Comparison of ENCODE assay signal across 25 cellular contexts in the genomic region with DNA sequence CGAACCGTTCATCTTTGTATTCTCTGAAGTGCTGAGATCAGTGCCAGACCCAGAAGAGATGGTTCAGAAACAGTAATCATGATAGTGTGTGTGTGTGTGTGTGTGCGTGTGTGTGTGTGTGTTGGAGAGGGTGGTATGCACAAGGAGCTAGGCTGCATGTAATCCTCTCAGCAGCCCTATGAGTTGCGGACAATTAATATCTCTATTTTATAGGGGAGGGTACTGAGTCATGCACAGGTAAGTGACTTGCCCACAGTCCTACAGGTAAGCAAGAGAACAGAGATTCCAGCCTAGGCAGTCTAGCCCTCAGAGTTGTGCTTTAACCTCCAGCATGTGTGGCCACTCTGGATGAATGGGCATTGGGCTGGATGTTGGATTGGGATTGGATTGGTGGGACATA. TPM values are rescaled to one million over a fixed set of nuclear protein-coding genes. Genes with fewer than 3 reads are reported as not detected.
"Had no signal": no experiment of that assay in that cellular context is flagged by ENCODE, and none has a peak within 500 bp of the region (broad histone marks: within the 10 kb centered on the region; RNA-seq: fewer than 3 reads in every experiment).

No MANE protein-coding gene starts in this region.

- H3K4me3 Mint-ChIP-seq: activated CD4-positive, alpha-beta memory T cell treated with anti-CD3 and anti-CD28 coated beads, Interleukin-2, amount 10 ng/mL, durations not matched to agents 7 days and 5 days; activated CD8-positive, alpha-beta memory T cell treated with anti-CD3 and anti-CD28 coated beads, Interleukin-2, amount 10 ng/mL, durations not matched to agents 7 days and 5 days; activated naive CD8-positive, alpha-beta T cell treated with anti-CD3 and anti-CD28 coated beads for 36 hours; activated T-helper 17 cell treated with anti-CD3 and anti-CD28 coated beads, Interleukin-2, amount 50 U/mL, for 72 hours; central memory CD8-positive, alpha-beta T cell had no signal

- H3K4me3 ChIP-seq: cardiac muscle cell had no signal

- H3K27ac ChIP-seq: brain microvascular endothelial cell, cardiac muscle cell, WERI-Rb-1 had no signal

- DNase-seq: activated CD4-positive, alpha-beta memory T cell treated with anti-CD3 and anti-CD28 coated beads, Interleukin-2, amount 10 ng/mL, durations not matched to agents 7 days and 5 days; activated CD4-positive, alpha-beta T cell treated with anti-CD3 and anti-CD28 coated beads for 1 hour; activated CD4-positive, alpha-beta T cell treated with anti-CD3 and anti-CD28 coated beads for 48 hours; activated CD4-positive, CD25-positive, alpha-beta regulatory T cell; activated CD8-positive, alpha-beta memory T cell treated with anti-CD3 and anti-CD28 coated beads for 24 hours; activated CD8-positive, alpha-beta memory T cell treated with anti-CD3 and anti-CD28 coated beads, Interleukin-2, amount 10 ng/mL, durations not matched to agents 7 days and 5 days; activated CD8-positive, alpha-beta memory T cell treated with anti-CD3 and anti-CD28 coated beads, Interleukin-2, amount 50 U/mL, for 48 hours; activated effector memory CD4-positive, alpha-beta T cell treated with anti-CD3 and anti-CD28 coated beads, Interleukin-2, amount 50 U/mL, for 16 hours; activated naive CD4-positive, alpha-beta T cell; activated naive CD4-positive, alpha-beta T cell treated with anti-CD3 and anti-CD28 coated beads, Interleukin-2, amount 50 U/mL, for 16 hours; activated naive CD8-positive, alpha-beta T cell treated with anti-CD3 and anti-CD28 coated beads for 36 hours; activated T-cell treated with anti-CD3 and anti-CD28 coated beads, Interleukin-2, amount 50 U/mL, for 48 hours; aorta; brain microvascular endothelial cell; Kasumi-1; KG1; NCI-H2171; Right ventricle myocardium superior; T-helper 1 cell; T-helper 2 cell; T-helper 9 cell; WERI-Rb-1 had no signal

- H3K4me1 Mint-ChIP-seq: activated T-helper 17 cell treated with anti-CD3 and anti-CD28 coated beads, Interleukin-2, amount 50 U/mL, for 72 hours had no signal

- ATAC-seq: activated CD8-positive, alpha-beta memory T cell treated with anti-CD3 and anti-CD28 coated beads, Interleukin-2, amount 10 ng/mL, durations not matched to agents 7 days and 5 days; activated T-helper 17 cell treated with anti-CD3 and anti-CD28 coated beads, Interleukin-2, amount 50 U/mL, for 72 hours had no signal

- H3K36me3 ChIP-seq: brain microvascular endothelial cell, cardiac muscle cell, WERI-Rb-1 had no signal

- H3K27me3 Mint-ChIP-seq: activated CD4-positive, alpha-beta memory T cell treated with anti-CD3 and anti-CD28 coated beads, Interleukin-2, amount 10 ng/mL, durations not matched to agents 7 days and 5 days; activated CD8-positive, alpha-beta memory T cell treated with anti-CD3 and anti-CD28 coated beads, Interleukin-2, amount 10 ng/mL, durations not matched to agents 7 days and 5 days; activated naive CD8-positive, alpha-beta T cell treated with anti-CD3 and anti-CD28 coated beads for 36 hours; activated T-helper 17 cell treated with anti-CD3 and anti-CD28 coated beads, Interleukin-2, amount 50 U/mL, for 72 hours; central memory CD8-positive, alpha-beta T cell had no signal

- H3K27me3 ChIP-seq: brain microvascular endothelial cell, cardiac muscle cell had no signal

- H3K27ac Mint-ChIP-seq: activated CD4-positive, alpha-beta memory T cell treated with anti-CD3 and anti-CD28 coated beads, Interleukin-2, amount 10 ng/mL, durations not matched to agents 7 days and 5 days; activated CD8-positive, alpha-beta memory T cell treated with anti-CD3 and anti-CD28 coated beads, Interleukin-2, amount 10 ng/mL, durations not matched to agents 7 days and 5 days; activated naive CD8-positive, alpha-beta T cell treated with anti-CD3 and anti-CD28 coated beads for 36 hours; activated T-helper 17 cell treated with anti-CD3 and anti-CD28 coated beads, Interleukin-2, amount 50 U/mL, for 72 hours had no signal

RNA-seq across cellular contexts. Expression of gene TCL1A, which starts 27.9 kb away (rescaled TPM):
- total RNA-seq: activated CD4-positive, alpha-beta memory T cell treated with anti-CD3 and anti-CD28 coated beads, Interleukin-2, amount 10 ng/mL, durations not matched to agents 7 days and 5 days; activated CD8-positive, alpha-beta memory T cell treated with anti-CD3 and anti-CD28 coated beads, Interleukin-2, amount 10 ng/mL, durations not matched to agents 7 days and 5 days; activated T-helper 17 cell treated with anti-CD3 and anti-CD28 coated beads, Interleukin-2, amount 50 U/mL, for 72 hours; aorta; cardiac muscle cell; Right ventricle myocardium superior had no signal

RNA-seq across cellular contexts. Expression of gene TCL1B, which starts 55.6 kb away (rescaled TPM):
- total RNA-seq: activated CD4-positive, alpha-beta memory T cell treated with anti-CD3 and anti-CD28 coated beads, Interleukin-2, amount 10 ng/mL, durations not matched to agents 7 days and 5 days; activated CD8-positive, alpha-beta memory T cell treated with anti-CD3 and anti-CD28 coated beads, Interleukin-2, amount 10 ng/mL, durations not matched to agents 7 days and 5 days; activated naive CD8-positive, alpha-beta T cell treated with anti-CD3 and anti-CD28 coated beads for 36 hours; activated T-helper 17 cell treated with anti-CD3 and anti-CD28 coated beads, Interleukin-2, amount 50 U/mL, for 72 hours; aorta; cardiac muscle cell; Right ventricle myocardium superior had no signal
